Comparison of ENCODE assay signal across 8 cellular contexts in the genomic region with DNA sequence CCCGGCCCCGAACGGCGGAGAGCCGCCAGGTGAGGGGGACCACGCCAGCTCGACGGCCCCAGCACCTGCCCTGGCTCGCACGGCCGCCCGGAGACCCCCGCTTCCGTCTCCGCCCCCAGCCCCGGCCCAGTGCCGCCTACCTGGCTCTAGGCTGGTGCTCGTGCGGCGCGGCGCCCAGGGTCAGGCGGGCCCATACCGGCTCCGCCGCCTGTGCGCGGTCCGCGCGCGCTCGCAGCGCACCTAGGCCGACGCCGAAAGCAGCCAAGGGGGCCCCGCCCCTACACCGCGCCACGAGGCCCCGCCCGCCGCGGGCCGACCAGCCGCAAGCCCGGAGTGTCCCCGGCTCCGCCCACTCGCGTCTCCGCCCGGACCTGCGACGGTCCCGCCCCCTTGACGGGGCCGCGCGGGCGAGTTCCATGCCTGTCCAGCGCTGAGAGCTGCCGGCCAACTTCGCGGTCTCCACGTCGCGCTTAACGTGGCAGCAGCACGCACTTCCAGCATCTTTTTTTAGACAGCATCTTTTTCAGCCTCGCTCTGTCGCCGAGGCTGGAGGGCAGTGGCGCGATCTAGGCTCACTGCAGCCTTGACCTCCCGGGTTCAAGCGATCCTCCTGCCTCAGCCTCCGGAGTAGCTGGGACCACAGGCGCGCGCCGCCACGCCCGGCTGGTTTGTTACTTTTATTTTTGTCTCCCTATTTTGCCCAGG. TPM values are rescaled to one million over a fixed set of nuclear protein-coding genes. Genes with fewer than 3 reads are reported as not detected.
DNase-seq lines count a peak whose midpoint lies in the region; ATAC-seq, FAIRE-seq and TF ChIP-seq lines count a peak whose summit lies in the region.

A gene with protein sequence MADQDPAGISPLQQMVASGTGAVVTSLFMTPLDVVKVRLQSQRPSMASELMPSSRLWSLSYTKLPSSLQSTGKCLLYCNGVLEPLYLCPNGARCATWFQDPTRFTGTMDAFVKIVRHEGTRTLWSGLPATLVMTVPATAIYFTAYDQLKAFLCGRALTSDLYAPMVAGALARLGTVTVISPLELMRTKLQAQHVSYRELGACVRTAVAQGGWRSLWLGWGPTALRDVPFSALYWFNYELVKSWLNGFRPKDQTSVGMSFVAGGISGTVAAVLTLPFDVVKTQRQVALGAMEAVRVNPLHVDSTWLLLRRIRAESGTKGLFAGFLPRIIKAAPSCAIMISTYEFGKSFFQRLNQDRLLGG (minus strand): TSS at position 253 of the 705 bp plus-strand sequence. CDS start 1,261 bp downstream, outside the sequence.

- H3F3A ChIP-seq in OCI-LY1 (ENCODE audit: insufficient read depth, low read length): no peaks in the 10 kb centered on the region; the same call in 1 of the 2 replicates

- no peak for FAIRE-seq in D721Med (lab: Jason Lieb, UNC)

- TF ChIP-seq CTCF in D721Med (IDR thresholded peaks at IDR 0.05; ENCODE audit: insufficient read depth, missing control alignments) (no peak), OCI-LY1 (IDR thresholded peaks at IDR 0.05; ENCODE audit: low read length) (no peak)

- no peaks in the 10 kb centered on the region for H3K9me2 ChIP-seq in OCI-LY1 (ENCODE audit: low read depth, low read length)

- no peak within 1 kb of the TSS for H2AFZ ChIP-seq in OCI-LY1 (ENCODE audit: low read length)

- no peaks in the 10 kb centered on the region for H4K20me1 ChIP-seq in OCI-LY1 (ENCODE audit: insufficient read depth, low read length)

- peak within 1 kb of the TSS; percentile 87 for H3K27ac ChIP-seq in OCI-LY1 (ENCODE audit: low read depth, low read length, poor library complexity, severe bottlenecking)

- ATAC-seq in GM21515 (IDR thresholded peaks at IDR 0.05; ENCODE audit: unreplicated experiment): peak; percentile 64

- H3K27me3 ChIP-seq in OCI-LY1 (ENCODE audit: insufficient read depth, low read length) (no peaks in the 10 kb centered on the region), mononuclear cell (ENCODE audit: insufficient read depth, low read length) (no peaks in the 10 kb centered on the region)

- no peaks in the 10 kb centered on the region for H3K79me2 ChIP-seq in OCI-LY1 (ENCODE audit: insufficient read depth, low read length)

- peak within 1 kb of the TSS; percentile 98 for H3K4me2 ChIP-seq in OCI-LY1 (ENCODE audit: low read length)

- H3K9ac ChIP-seq in OCI-LY1 (ENCODE audit: low read length): peak within 1 kb of the TSS; percentile 98

- H3K9me3 ChIP-seq in OCI-LY1 (ENCODE audit: low read length) (no peaks in the 10 kb centered on the region), mononuclear cell (ENCODE audit: low read depth, low read length) (no peaks in the 10 kb centered on the region)

- peak; percentile 61 for DNase-seq in D721Med (ENCODE audit: insufficient read length, low spot score)
- DNase-seq in HuH-7 (ENCODE audit: low spot score): peak; percentile 88
- DNase-seq in activated T-cell treated with anti-CD3 and anti-CD28 coated beads for 24 hours (ENCODE audit: low read depth): peak; percentile 92
- peak; percentile 53 for DNase-seq in epidermal melanocyte (ENCODE audit: insufficient read length, low spot score)
- DNase-seq in stimulated activated CD8-positive, alpha-beta memory T cell treated with anti-CD3 and anti-CD28 coated beads, Interleukin-4, amount 100 ng/mL, for 1 hour (ENCODE audit: low read depth in 2 of 2, low spot score in 1 of 2): peak; percentile 84 to 89

- peak within 1 kb of the TSS; percentile 99 for H3K4me3 ChIP-seq in OCI-LY1 (ENCODE audit: low read depth, low read length, poor library complexity, severe bottlenecking)
- peak within 1 kb of the TSS; percentile 65 for H3K4me3 ChIP-seq in mononuclear cell (ENCODE audit: low read length)

- peaks cover 27% of the 10 kb centered on the region for H3K36me3 ChIP-seq in OCI-LY1 (ENCODE audit: insufficient read depth, low read length)

- H3K4me1 ChIP-seq in OCI-LY1 (ENCODE audit: insufficient read depth, low read length, severe bottlenecking): peaks cover 20% of the 10 kb centered on the region
- peaks cover 37% of the 10 kb centered on the region for H3K4me1 ChIP-seq in mononuclear cell (ENCODE audit: insufficient read depth, low read length)

RNA-seq across cellular contexts. Expression of the gene that starts here (rescaled TPM):
- total RNA-seq in mononuclear cell: 36.0 TPM

Comparison
In these comparisons a context has a peak if more than half of its experiments do, and no peak if none do; other contexts are left out.
1. Peak in every context shown above with its lines: DNase-seq, ATAC-seq, H3K4me3 ChIP-seq and H3K27ac ChIP-seq.